21 cellular contexts compared by ENCODE assay signal in the genomic region with DNA sequence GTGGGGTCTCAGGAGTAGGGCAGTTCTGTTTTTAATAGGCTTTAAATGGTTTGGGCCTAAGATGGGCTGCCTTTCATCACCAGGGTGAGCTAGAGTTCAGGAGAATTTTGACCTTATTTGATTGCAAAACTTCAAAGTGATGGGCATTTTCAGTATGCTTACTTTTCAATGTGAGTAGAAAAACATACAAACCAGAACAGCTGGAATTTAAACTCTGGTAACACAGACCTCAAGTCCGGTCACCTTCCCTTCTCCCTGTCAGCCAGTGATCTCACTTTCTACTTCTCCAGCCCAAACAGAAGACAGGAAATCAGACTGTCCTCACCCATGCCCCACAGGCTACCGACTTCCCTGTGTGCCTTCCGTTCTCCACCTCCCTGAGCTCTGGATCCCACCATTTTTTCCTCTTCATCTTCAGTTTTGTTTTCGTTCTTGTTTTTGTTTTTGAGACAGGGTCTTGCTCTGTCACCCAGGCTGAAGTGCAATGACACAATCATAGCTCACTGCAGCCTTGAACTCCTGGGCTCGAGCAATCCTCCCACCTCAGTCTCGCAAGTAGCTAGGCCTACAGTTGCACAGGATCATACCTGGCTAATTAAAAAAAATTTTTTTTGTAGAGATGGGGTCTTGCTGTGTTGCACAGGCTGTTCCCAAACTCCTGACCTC.
DNase-seq lines count a peak whose midpoint lies in the region; ATAC-seq, FAIRE-seq and TF ChIP-seq lines count a peak whose summit lies in the region.
"Had no signal": no experiment of that assay in that cellular context is flagged by ENCODE, and none has a peak within 500 bp of the region (broad histone marks: within the 10 kb centered on the region; RNA-seq: fewer than 3 reads in every experiment).

No MANE protein-coding gene starts in this region.

- H3K4me1 ChIP-seq in right lobe of liver: peaks cover 0 to 15% (median 6%) of the 10 kb centered on the region in 4 donors
- H3K4me1 ChIP-seq in CD4-positive, alpha-beta memory T cell (ENCODE audit: insufficient read depth, low read length): no peaks in the 10 kb centered on the region
- no peaks in the 10 kb centered on the region for H3K4me1 ChIP-seq in GM23338 (ENCODE audit: insufficient read depth)
- H3K4me1 ChIP-seq: BE2C, Caco-2 had no signal

- H3F3A ChIP-seq in GM23338 (replicated peaks; ENCODE audit: low read depth): no peaks in the 10 kb centered on the region

- intact Hi-C loops in right lobe of liver (cut with DNase I): no loop called here
- intact Hi-C loops in CD4-positive, alpha-beta memory T cell (cut with micrococcal nuclease): no loop called here

- FAIRE-seq in bronchial epithelial cell (lab: Jason Lieb, UNC): peak; percentile 23
- FAIRE-seq: A204.1, D721Med, G401.6, GM12891, GM19239, H54 had no signal

- CTCF ChIA-PET in CD4-positive, alpha-beta memory T cell (lab: Charles Lee; ENCODE audit: partially characterized antibody): no interaction called here

- DNase-seq in bronchial epithelial cell (ENCODE audit: low read depth) (no peak), islet precursor cell (peak; percentile 13), right lobe of liver (no peak), activated gamma-delta T cell (lab: John Stamatoyannopoulos, UW) (no peak), GM23338 (ENCODE audit: low spot score) (no peak)
- DNase-seq in CD4-positive, alpha-beta memory T cell: no peak
- DNase-seq: ACHN; BE2C; C1 segment of cervical spinal cord; Caco-2; CD4-positive, CD25-positive, alpha-beta regulatory T cell; GM23248; HCEC 1CT had no signal

- H3K27ac ChIP-seq in right lobe of liver (peak overlapping the region; percentile 48 to 84 (median 50)), GM23338 (ENCODE audit: low read depth) (no peak overlapping the region)
- H3K27ac ChIP-seq in CD4-positive, alpha-beta memory T cell (ENCODE audit: low read depth, low read length): no peak overlapping the region
- H3K27ac ChIP-seq: GM23248 had no signal

- no peak overlapping the region for H3K4me3 Mint-ChIP-seq in CD4-positive, alpha-beta memory T cell
- no peak overlapping the region for H3K4me3 Mint-ChIP-seq in GM23338
- H3K4me3 Mint-ChIP-seq: CD4-positive, CD25-positive, alpha-beta regulatory T cell; IgD-negative memory B cell had no signal

- peaks cover 0 to 21% (median 4%) of the 10 kb centered on the region in 8 donors for H3K9me3 Mint-ChIP-seq in CD4-positive, alpha-beta memory T cell
- H3K9me3 Mint-ChIP-seq in GM23338: peaks cover 7% of the 10 kb centered on the region; the same call in 2 of the 3 replicates

- H3K9me3 ChIP-seq in right lobe of liver: no peaks in the 10 kb centered on the region
- no peaks in the 10 kb centered on the region for H3K9me3 ChIP-seq in CD4-positive, alpha-beta memory T cell (ENCODE audit: control insufficient read depth in 1 of 2, low read length in 2 of 2)
- H3K9me3 ChIP-seq: BE2C, Caco-2 had no signal

- TF ChIP-seq CTCF in bronchial epithelial cell (IDR thresholded peaks at IDR 0.05; ENCODE audit: insufficient read depth, low read length, severe bottlenecking): no peak
- TF ChIP-seq CTCF in right lobe of liver (IDR thresholded peaks at IDR 0.05): no peak
- no peak for TF ChIP-seq CTCF in GM23338 (conservative IDR thresholded peaks at IDR 0.05; ENCODE audit: low read depth in 2 of 2)

- peak; percentile 87 to 96 (median 92) for ATAC-seq in right lobe of liver
- no peak for ATAC-seq in GM23338
- no peak for ATAC-seq in GM21447 (IDR thresholded peaks at IDR 0.05; ENCODE audit: unreplicated experiment)

- H3K4me3 ChIP-seq in bronchial epithelial cell (ENCODE audit: low read depth, low read length): no peak overlapping the region
- peak overlapping the region in 2 of 3 donors; percentile 11 to 13 for H3K4me3 ChIP-seq in right lobe of liver
- no peak overlapping the region for H3K4me3 ChIP-seq in CD4-positive, alpha-beta memory T cell (ENCODE audit: low read length in 2 of 2)
- H3K4me3 ChIP-seq in GM23338: no peak overlapping the region
- H3K4me3 ChIP-seq: GM23248 had no signal

- WGBS in right lobe of liver (ENCODE audit: insufficient coverage, low coverage, low lambda C conversion rate, missing lambda C conversion rate): 25% methylated on average over 6 of the region's 6 CpGs

- H3K36me3 ChIP-seq in bronchial epithelial cell (ENCODE audit: control insufficient read depth, insufficient read depth, low read length) (no peaks in the 10 kb centered on the region), right lobe of liver (no peaks in the 10 kb centered on the region), GM23338 (ENCODE audit: insufficient read depth) (no peaks in the 10 kb centered on the region)
- H3K36me3 ChIP-seq in CD4-positive, alpha-beta memory T cell (ENCODE audit: insufficient read depth, low read length): no peaks in the 10 kb centered on the region
- H3K36me3 ChIP-seq: BE2C had no signal

- H3K27me3 ChIP-seq in bronchial epithelial cell (ENCODE audit: control insufficient read depth, insufficient read depth, low read length) (no peaks in the 10 kb centered on the region), right lobe of liver (no peaks in the 10 kb centered on the region), GM23338 (ENCODE audit: insufficient read depth) (no peaks in the 10 kb centered on the region)
- no peaks in the 10 kb centered on the region for H3K27me3 ChIP-seq in CD4-positive, alpha-beta memory T cell (ENCODE audit: insufficient read depth, low read length)
- H3K27me3 ChIP-seq: BE2C had no signal

- peak overlapping the region in 1 of 7 donors; percentile 42 for H3K27ac Mint-ChIP-seq in CD4-positive, alpha-beta memory T cell
- H3K27ac Mint-ChIP-seq in GM23338: no peak overlapping the region
- H3K27ac Mint-ChIP-seq: CD4-positive, CD25-positive, alpha-beta regulatory T cell; IgD-negative memory B cell had no signal

- no peak for TF ChIP-seq POLR2A in right lobe of liver (IDR thresholded peaks at IDR 0.05)

- peaks cover 3 to 10% of the 10 kb centered on the region in 2 donors for H3K27me3 Mint-ChIP-seq in CD4-positive, alpha-beta memory T cell
- peaks cover 4% of the 10 kb centered on the region for H3K27me3 Mint-ChIP-seq in GM23338 (ENCODE audit: insufficient read depth, low read depth, poor library complexity)

- no peaks in the 10 kb centered on the region for H3K36me3 Mint-ChIP-seq in CD4-positive, alpha-beta memory T cell
- no peaks in the 10 kb centered on the region for H3K36me3 Mint-ChIP-seq in GM23338 (ENCODE audit: low read depth)
- H3K36me3 Mint-ChIP-seq: CD4-positive, CD25-positive, alpha-beta regulatory T cell had no signal

- no peak overlapping the region for H3K4me2 ChIP-seq in GM23338

- H3K9me2 ChIP-seq in GM23338 (ENCODE audit: insufficient read depth): peaks cover 7% of the 10 kb centered on the region; the same call in 1 of the 2 replicates

- no peaks in the 10 kb centered on the region for H3K4me1 Mint-ChIP-seq in CD4-positive, alpha-beta memory T cell
- H3K4me1 Mint-ChIP-seq in GM23338: no peaks in the 10 kb centered on the region; the same call in 2 of the 3 replicates
- H3K4me1 Mint-ChIP-seq: CD4-positive, CD25-positive, alpha-beta regulatory T cell had no signal

- no peaks in the 10 kb centered on the region for H3K79me2 ChIP-seq in GM23338 (replicated peaks; ENCODE audit: insufficient read depth)

- H2AFZ ChIP-seq in GM23338: no peak overlapping the region
- H2AFZ ChIP-seq: GM23248 had no signal

- POLR2A ChIA-PET in CD4-positive, alpha-beta memory T cell (lab: Charles Lee; ENCODE audit: partially characterized antibody): no interaction called here

- H4K20me1 ChIP-seq in GM23338 (replicated peaks; ENCODE audit: insufficient read depth): no peaks in the 10 kb centered on the region

TF ChIP-seq in GM23338, 12 proteins besides CTCF, POLR2A, EP300 and RAD21:
- TF ChIP-seq, protein P1, sequence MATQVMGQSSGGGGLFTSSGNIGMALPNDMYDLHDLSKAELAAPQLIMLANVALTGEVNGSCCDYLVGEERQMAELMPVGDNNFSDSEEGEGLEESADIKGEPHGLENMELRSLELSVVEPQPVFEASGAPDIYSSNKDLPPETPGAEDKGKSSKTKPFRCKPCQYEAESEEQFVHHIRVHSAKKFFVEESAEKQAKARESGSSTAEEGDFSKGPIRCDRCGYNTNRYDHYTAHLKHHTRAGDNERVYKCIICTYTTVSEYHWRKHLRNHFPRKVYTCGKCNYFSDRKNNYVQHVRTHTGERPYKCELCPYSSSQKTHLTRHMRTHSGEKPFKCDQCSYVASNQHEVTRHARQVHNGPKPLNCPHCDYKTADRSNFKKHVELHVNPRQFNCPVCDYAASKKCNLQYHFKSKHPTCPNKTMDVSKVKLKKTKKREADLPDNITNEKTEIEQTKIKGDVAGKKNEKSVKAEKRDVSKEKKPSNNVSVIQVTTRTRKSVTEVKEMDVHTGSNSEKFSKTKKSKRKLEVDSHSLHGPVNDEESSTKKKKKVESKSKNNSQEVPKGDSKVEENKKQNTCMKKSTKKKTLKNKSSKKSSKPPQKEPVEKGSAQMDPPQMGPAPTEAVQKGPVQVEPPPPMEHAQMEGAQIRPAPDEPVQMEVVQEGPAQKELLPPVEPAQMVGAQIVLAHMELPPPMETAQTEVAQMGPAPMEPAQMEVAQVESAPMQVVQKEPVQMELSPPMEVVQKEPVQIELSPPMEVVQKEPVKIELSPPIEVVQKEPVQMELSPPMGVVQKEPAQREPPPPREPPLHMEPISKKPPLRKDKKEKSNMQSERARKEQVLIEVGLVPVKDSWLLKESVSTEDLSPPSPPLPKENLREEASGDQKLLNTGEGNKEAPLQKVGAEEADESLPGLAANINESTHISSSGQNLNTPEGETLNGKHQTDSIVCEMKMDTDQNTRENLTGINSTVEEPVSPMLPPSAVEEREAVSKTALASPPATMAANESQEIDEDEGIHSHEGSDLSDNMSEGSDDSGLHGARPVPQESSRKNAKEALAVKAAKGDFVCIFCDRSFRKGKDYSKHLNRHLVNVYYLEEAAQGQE (IDR thresholded peaks at IDR 0.05; ENCODE audit: unreplicated experiment): no peak
- TF ChIP-seq CREB1 (CRISPR knock-in tag; IDR thresholded peaks at IDR 0.05; ENCODE audit: low read depth): no peak
- no peak for TF ChIP-seq ZNF114 (CRISPR knock-in tag; IDR thresholded peaks at IDR 0.05)
- no peak for TF ChIP-seq STAT1 (IDR thresholded peaks at IDR 0.05; ENCODE audit: unreplicated experiment)
- TF ChIP-seq EZH2 (IDR thresholded peaks at IDR 0.05; ENCODE audit: low read depth, unreplicated experiment): no peak
- TF ChIP-seq, protein P2, sequence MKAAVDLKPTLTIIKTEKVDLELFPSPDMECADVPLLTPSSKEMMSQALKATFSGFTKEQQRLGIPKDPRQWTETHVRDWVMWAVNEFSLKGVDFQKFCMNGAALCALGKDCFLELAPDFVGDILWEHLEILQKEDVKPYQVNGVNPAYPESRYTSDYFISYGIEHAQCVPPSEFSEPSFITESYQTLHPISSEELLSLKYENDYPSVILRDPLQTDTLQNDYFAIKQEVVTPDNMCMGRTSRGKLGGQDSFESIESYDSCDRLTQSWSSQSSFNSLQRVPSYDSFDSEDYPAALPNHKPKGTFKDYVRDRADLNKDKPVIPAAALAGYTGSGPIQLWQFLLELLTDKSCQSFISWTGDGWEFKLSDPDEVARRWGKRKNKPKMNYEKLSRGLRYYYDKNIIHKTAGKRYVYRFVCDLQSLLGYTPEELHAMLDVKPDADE (IDR thresholded peaks at IDR 0.05): no peak

Comparison
In these comparisons a context has a peak if more than half of its experiments do, and no peak if none do; other contexts are left out.
1. H3K4me3 ChIP-seq: peak in right lobe of liver (2 of 3); none in bronchial epithelial cell (single experiment), CD4-positive, alpha-beta memory T cell (0 of 2) and GM23338 (single experiment).
2. ATAC-seq: peak in right lobe of liver (4 of 4); none in GM23338 (single experiment) and GM21447 (single experiment).
3. H3K27ac ChIP-seq: peak in right lobe of liver (3 of 3); none in CD4-positive, alpha-beta memory T cell (single experiment) and GM23338 (single experiment).